Comparison of ENCODE assay signal across 30 cellular contexts in the genomic region with DNA sequence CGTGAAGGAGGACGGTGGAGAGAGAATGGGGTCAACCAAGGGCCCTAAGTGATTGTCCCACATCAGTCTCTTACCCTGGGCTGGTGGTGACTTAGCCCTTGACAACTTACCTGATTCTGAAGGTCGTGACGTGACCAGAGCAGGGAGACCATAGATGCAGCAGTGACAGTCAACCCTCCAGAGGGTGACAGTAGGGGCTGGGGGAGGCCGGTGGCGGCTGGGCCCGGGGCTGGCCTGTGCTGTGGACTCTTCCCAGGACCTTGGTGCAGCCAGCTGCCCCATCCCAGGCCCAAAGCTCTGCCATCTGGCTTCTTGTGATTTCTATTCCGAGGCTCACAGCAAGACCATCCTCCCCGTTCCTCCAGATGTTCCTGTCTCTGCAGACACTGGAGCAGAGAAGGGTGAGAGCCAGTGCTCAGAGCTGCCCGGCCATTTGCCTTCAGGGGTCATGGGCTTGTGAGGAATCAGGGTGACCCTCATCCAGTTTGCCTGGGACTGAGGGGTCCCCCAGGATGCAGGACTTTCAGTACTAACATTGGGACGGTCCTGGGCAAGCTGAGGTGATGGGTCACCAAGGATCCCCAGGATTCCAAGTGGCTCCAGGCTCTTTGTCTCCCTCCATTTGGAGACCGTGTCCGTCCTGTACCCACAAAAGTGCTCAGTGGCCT. TPM values are rescaled to one million over a fixed set of nuclear protein-coding genes. Genes with fewer than 3 reads are reported as not detected.
"Had no signal": no experiment of that assay in that cellular context is flagged by ENCODE, and none has a peak within 500 bp of the region (broad histone marks: within the 10 kb centered on the region; RNA-seq: fewer than 3 reads in every experiment).

No MANE protein-coding gene starts in this region.

- H3K4me1 ChIP-seq: foreskin keratinocyte, prostate gland, right atrium auricular region had no signal

- H3K4me3 ChIP-seq: coronary artery, esophagus muscularis mucosa, heart right ventricle, left lung, neural progenitor cell, prostate gland, right atrium auricular region, sigmoid colon, thoracic aorta, tibial nerve, upper lobe of left lung had no signal

- H3K9ac ChIP-seq: neural progenitor cell had no signal

- H3K4me2 ChIP-seq: neural progenitor cell had no signal

- DNase-seq: dermis blood vessel endothelial cell; effector memory CD4-positive, alpha-beta T cell; foreskin keratinocyte; glutamatergic neuron; heart right ventricle; hippocampal formation; left cardiac atrium; left lung; mesendoderm; midbrain; nucleus accumbens; sigmoid colon; stimulated activated CD4-positive, alpha-beta T cell treated with anti-CD3 and anti-CD28 coated beads, Interleukin-4, amount 100 ng/mL, for 4 hours; stimulated activated naive B cell treated with anti-CD40 and anti-IgM and Interleukin-4, amounts not matched to agents 10 μg/mL and 1 μg/mL and 100 μg/mL, for 72 hours had no signal

- H3K9me3 ChIP-seq: esophagus muscularis mucosa, heart right ventricle, left lung, prostate gland, right atrium auricular region, sigmoid colon, thoracic aorta, tibial nerve, upper lobe of left lung had no signal

- H3K27me3 ChIP-seq: esophagus muscularis mucosa, left lung, neural progenitor cell, right atrium auricular region, sigmoid colon, tibial nerve, upper lobe of left lung had no signal

- FAIRE-seq: endothelial cell of umbilical vein, islet of Langerhans, urothelium cell line had no signal

- H3K36me3 ChIP-seq: esophagus muscularis mucosa, heart right ventricle, left lung, neural progenitor cell, prostate gland, right atrium auricular region, sigmoid colon, thoracic aorta, tibial nerve, upper lobe of left lung had no signal

- H2AFZ ChIP-seq: neural progenitor cell had no signal

- H3K27ac ChIP-seq: coronary artery, esophagus muscularis mucosa, foreskin keratinocyte, heart right ventricle, left lung, neural progenitor cell, prostate gland, right atrium auricular region, sigmoid colon, thoracic aorta, tibial nerve, upper lobe of left lung had no signal

RNA-seq across cellular contexts. Expression of a gene that starts 36.0 kb away (rescaled TPM):
- total RNA-seq: epithelial cell of proximal tubule, kidney epithelial cell had no signal
- polyA plus RNA-seq: fibroblast of lung had no signal

RNA-seq across cellular contexts. Expression of a gene that starts 48.8 kb away (rescaled TPM):
- total RNA-seq: endothelial cell of umbilical vein, kidney epithelial cell, lung microvascular endothelial cell, osteocyte had no signal
- polyA plus RNA-seq: foreskin keratinocyte had no signal
